Comparison of ENCODE assay signal across 19 cellular contexts in the genomic region with DNA sequence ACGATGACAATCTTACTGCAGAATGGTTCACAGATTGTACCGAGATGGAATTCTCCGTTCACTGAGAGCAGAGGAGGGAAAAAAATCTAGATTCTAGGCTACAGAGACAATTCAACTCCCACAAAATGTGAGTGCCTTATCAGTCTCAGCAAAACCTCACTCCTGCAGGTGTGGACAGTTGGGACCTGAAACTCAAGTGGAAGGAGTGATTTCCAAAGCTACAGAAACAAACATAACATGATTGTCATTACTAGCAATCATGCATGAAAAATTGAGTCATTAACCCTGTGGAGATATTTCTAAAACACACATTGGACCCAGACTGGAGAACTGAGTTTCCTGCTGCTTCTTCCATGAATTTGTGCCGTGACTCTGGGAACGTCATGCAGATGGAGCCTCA.
A peak's percentile ranks its signal among the peaks of the same experiment; 100 is the strongest.
DNase-seq lines count a peak whose midpoint lies in the region; ATAC-seq and TF ChIP-seq lines count a peak whose summit lies in the region.
"Had no signal": no experiment of that assay in that cellular context is flagged by ENCODE, and none has a peak within 500 bp of the region (broad histone marks: within the 10 kb centered on the region; RNA-seq: fewer than 3 reads in every experiment).

No MANE protein-coding gene starts in this region.

- POLR2A ChIA-PET in OCI-LY7 (lab: Charles Lee): interaction anchor here (0.7 to 2.5 kb wide), 2 partner anchors 10 kb away, joined by 5 to 13 read pairs; no protein-coding TSS in a partner anchor

- no peaks in the 10 kb centered on the region for H3K79me1 ChIP-seq in mesendoderm (ENCODE audit: low read length)

- H3K36me3 ChIP-seq in OCI-LY7 (ENCODE audit: insufficient read depth, low read length): no peaks in the 10 kb centered on the region
- H3K36me3 ChIP-seq in neuron (ENCODE audit: insufficient read depth, low read length): no peaks in the 10 kb centered on the region
- H3K36me3 ChIP-seq in sigmoid colon: no peaks in the 10 kb centered on the region
- no peaks in the 10 kb centered on the region for H3K36me3 ChIP-seq in mesendoderm (ENCODE audit: control insufficient read depth, insufficient read depth, low read length)
- H3K36me3 ChIP-seq: prostate gland, uterus had no signal

- CTCF ChIA-PET in OCI-LY7 (lab: Charles Lee; ENCODE audit: unreplicated experiment): no interaction called here

- peak; percentile 74 for DNase-seq in DMS53 (lab: John Stamatoyannopoulos, UW)
- DNase-seq in OCI-LY7 (ENCODE audit: low spot score): no peak
- DNase-seq in epithelial cell of esophagus (ENCODE audit: low read depth): peak; percentile 50
- no peak for DNase-seq in activated CD4-positive, alpha-beta T cell treated with anti-CD3 and anti-CD28 coated beads, Interleukin-2, amount 50 U/mL, for 4 hours
- no peak for DNase-seq in sigmoid colon
- DNase-seq in mesendoderm: no peak
- DNase-seq: activated CD4-positive, alpha-beta T cell treated with anti-CD3 and anti-CD28 coated beads, Interleukin-2, amount 50 U/mL, for 48 hours; activated T-cell treated with anti-CD3 and anti-CD28 coated beads for 4 hours; effector memory CD4-positive, alpha-beta T cell; MM.1S; NCI-H1930; stimulated activated CD4-positive, alpha-beta T cell treated with anti-CD3 and anti-CD28 coated beads, Interleukin-4, amount 100 ng/mL, for 4 hours; uterus had no signal

- no TSS peak for BruUV-seq in OCI-LY7 (replicated peaks; lab: Mats Ljungman, UMichigan)

- H4K8ac ChIP-seq in mesendoderm (ENCODE audit: low read depth, low read length): no peak overlapping the region

- no peak overlapping the region for H3K4me2 ChIP-seq in OCI-LY7 (ENCODE audit: low read length)
- H3K4me2 ChIP-seq in mesendoderm (ENCODE audit: low read length): no peak overlapping the region

- H4K20me1 ChIP-seq in OCI-LY7 (ENCODE audit: insufficient read depth, low read length): no peaks in the 10 kb centered on the region

- H2AK5ac ChIP-seq in mesendoderm (ENCODE audit: low read length): no peak overlapping the region

- no peak for ATAC-seq in HG03135 (IDR thresholded peaks at IDR 0.05; ENCODE audit: unreplicated experiment)

- no peak overlapping the region for H3K9ac ChIP-seq in mesendoderm (ENCODE audit: low read length)

- H3K27ac ChIP-seq in OCI-LY7 (ENCODE audit: low read depth, low read length, poor library complexity, severe bottlenecking) (no peak overlapping the region), sigmoid colon (no peak overlapping the region), mesendoderm (ENCODE audit: low read depth, low read length) (no peak overlapping the region)
- H3K27ac ChIP-seq: HL-60, prostate gland, VCaP had no signal

- no peak overlapping the region for H2BK120ac ChIP-seq in mesendoderm (ENCODE audit: low read depth, low read length)

- intact Hi-C loops in OCI-LY7 (cut with micrococcal nuclease; ENCODE audit: unreplicated experiment) (no loop called here), sigmoid colon (cut with DNase I) (no loop called here)

- H3K18ac ChIP-seq in mesendoderm (ENCODE audit: low read length): no peak overlapping the region

- WGBS in sigmoid colon, 2 donors: 87 to 90% methylated on average over 5 of the region's 5 CpGs
- WGBS in mesendoderm (ENCODE audit: extremely low coverage, insufficient coverage, low lambda C conversion rate): no CpG with 5 or more reads among the region's 5 CpGs

- H2AFZ ChIP-seq in OCI-LY7 (ENCODE audit: low read length): 0 out of 2 replicates have a peak overlapping the region, but pooled peaks have one; percentile 74
- H2AFZ ChIP-seq in neuron (ENCODE audit: low read depth, low read length): peak overlapping the region; percentile 19

- H3K9me2 ChIP-seq in OCI-LY7 (ENCODE audit: insufficient read depth, low read length): no peaks in the 10 kb centered on the region

- H3K27me3 ChIP-seq in neuron (ENCODE audit: insufficient read depth, low read length) (no peaks in the 10 kb centered on the region), sigmoid colon (no peaks in the 10 kb centered on the region), mesendoderm (ENCODE audit: insufficient read depth, low read length, poor library complexity) (no peaks in the 10 kb centered on the region)
- H3K27me3 ChIP-seq: uterus had no signal

- no peak overlapping the region for H3K4ac ChIP-seq in mesendoderm (ENCODE audit: low read depth, low read length)

- no peak overlapping the region for H3K4me3 ChIP-seq in OCI-LY7 (ENCODE audit: low read depth, low read length, poor library complexity, severe bottlenecking)
- H3K4me3 ChIP-seq in epithelial cell of esophagus (ENCODE audit: low read length): no peak overlapping the region
- H3K4me3 ChIP-seq in neuron (ENCODE audit: low read length): no peak overlapping the region
- no peak overlapping the region for H3K4me3 ChIP-seq in sigmoid colon
- no peak overlapping the region for H3K4me3 ChIP-seq in mesendoderm (ENCODE audit: low read length)
- H3K4me3 ChIP-seq: lung, prostate gland, uterus had no signal

- H2BK5ac ChIP-seq in mesendoderm (ENCODE audit: low read length): no peak overlapping the region

- TF ChIP-seq CTCF in OCI-LY7 (conservative IDR thresholded peaks at IDR 0.05; ENCODE audit: low read length) (no peak), epithelial cell of esophagus (IDR thresholded peaks at IDR 0.05; ENCODE audit: insufficient read depth, low read depth, low read length, missing control alignments) (no peak), sigmoid colon (IDR thresholded peaks at IDR 0.05) (no peak)

- no peak overlapping the region for H2BK15ac ChIP-seq in mesendoderm (replicated peaks; ENCODE audit: low read depth)

- H3K56ac ChIP-seq in mesendoderm (ENCODE audit: low read length): no peak overlapping the region

- no peak overlapping the region for H4K5ac ChIP-seq in mesendoderm (ENCODE audit: low read length)

- H3K79me2 ChIP-seq in OCI-LY7 (ENCODE audit: insufficient read depth, low read depth, low read length) (no peaks in the 10 kb centered on the region), mesendoderm (ENCODE audit: control insufficient read depth, insufficient read depth, low read length) (no peaks in the 10 kb centered on the region)

- no peak for TF ChIP-seq EP300 in sigmoid colon (IDR thresholded peaks at IDR 0.05)

- no peak for TF ChIP-seq POLR2A in sigmoid colon (IDR thresholded peaks at IDR 0.05)

- H3K9me3 ChIP-seq in OCI-LY7 (ENCODE audit: low read length): no peaks in the 10 kb centered on the region
- no peaks in the 10 kb centered on the region for H3K9me3 ChIP-seq in neuron (ENCODE audit: low read length)
- no peaks in the 10 kb centered on the region for H3K9me3 ChIP-seq in sigmoid colon
- H3K9me3 ChIP-seq: prostate gland, uterus had no signal

- H3K23ac ChIP-seq in mesendoderm (ENCODE audit: low read length): no peak overlapping the region

- H3K4me1 ChIP-seq in OCI-LY7 (ENCODE audit: insufficient read depth, low read length, poor library complexity, severe bottlenecking) (peaks cover 38% of the 10 kb centered on the region), neuron (ENCODE audit: insufficient read depth, low read length) (peaks cover 19% of the 10 kb centered on the region), sigmoid colon (no peaks in the 10 kb centered on the region), mesendoderm (ENCODE audit: control insufficient read depth, low read depth, low read length) (no peaks in the 10 kb centered on the region)
- H3K4me1 ChIP-seq: prostate gland, uterus had no signal

Comparison
In these comparisons a context has a peak if more than half of its experiments do, and no peak if none do; other contexts are left out.
1. DNase-seq: peak in DMS53 (single experiment) and epithelial cell of esophagus (single experiment); none in OCI-LY7 (single experiment), activated CD4-positive, alpha-beta T cell treated with anti-CD3 and anti-CD28 coated beads, Interleukin-2, amount 50 U/mL, for 4 hours (0 of 2), sigmoid colon (single experiment) and mesendoderm (single experiment).